10 cellular contexts compared by ENCODE assay signal in genomic region chr1:84089470-84090261, GRCh38. TPM values are rescaled to one million over a fixed set of nuclear protein-coding genes. Genes with fewer than 3 reads are reported as not detected.
A peak's percentile ranks its signal among the peaks of the same experiment; 100 is the strongest.
DNase-seq lines count a peak whose midpoint lies in the region; ATAC-seq and TF ChIP-seq lines count a peak whose summit lies in the region.
"Had no signal": no experiment of that assay in that cellular context is flagged by ENCODE, and none has a peak within 500 bp of the region (broad histone marks: within the 10 kb centered on the region; RNA-seq: fewer than 3 reads in every experiment).

No MANE protein-coding gene starts in this region.

- peaks cover 42% of the 10 kb centered on the region for H3K79me2 ChIP-seq in neural progenitor cell (ENCODE audit: low read depth)

- no peaks in the 10 kb centered on the region for H3K27me3 ChIP-seq in neural progenitor cell

- no peak overlapping the region for H3K27ac ChIP-seq in neural progenitor cell

- DNase-seq in DMS53 (lab: John Stamatoyannopoulos, UW) (peak; percentile 67), kidney tubule cell (ENCODE audit: low spot score) (peak; percentile 93), NCI-H1092 (lab: John Stamatoyannopoulos, UW) (no peak), neural progenitor cell (ENCODE audit: low spot score) (no peak), SK-N-DZ (ENCODE audit: low spot score) (no peak)
- DNase-seq in activated naive CD8-positive, alpha-beta T cell treated with anti-CD3 and anti-CD28 coated beads for 36 hours: no peak
- DNase-seq: islet precursor cell, NCI-H524 had no signal

- peak overlapping the region; percentile 59 for H3K27ac Mint-ChIP-seq in activated naive CD8-positive, alpha-beta T cell treated with anti-CD3 and anti-CD28 coated beads for 36 hours
- H3K27ac Mint-ChIP-seq in neural progenitor cell: no peak overlapping the region

- H3K4me2 ChIP-seq in neural progenitor cell: no peak overlapping the region

- no peaks in the 10 kb centered on the region for H3K9me3 ChIP-seq in neural progenitor cell (ENCODE audit: low read depth)

- H3K4me1 ChIP-seq in neural progenitor cell: no peaks in the 10 kb centered on the region

- H3K36me3 ChIP-seq in neural progenitor cell: no peaks in the 10 kb centered on the region

- no peaks in the 10 kb centered on the region for H4K20me1 ChIP-seq in neural progenitor cell (ENCODE audit: low read depth)

- H3F3A ChIP-seq in neural progenitor cell (ENCODE audit: low read depth): no peaks in the 10 kb centered on the region

- peaks cover 33% of the 10 kb centered on the region for H3K4me1 Mint-ChIP-seq in activated naive CD8-positive, alpha-beta T cell treated with anti-CD3 and anti-CD28 coated beads for 36 hours
- H3K4me1 Mint-ChIP-seq in neural progenitor cell: no peaks in the 10 kb centered on the region

- H3K9me3 Mint-ChIP-seq in activated naive CD8-positive, alpha-beta T cell treated with anti-CD3 and anti-CD28 coated beads for 36 hours: no peaks in the 10 kb centered on the region
- peaks cover 5% of the 10 kb centered on the region for H3K9me3 Mint-ChIP-seq in neural progenitor cell

- TF ChIP-seq CTCF in neural progenitor cell (IDR thresholded peaks at IDR 0.05): no peak

- H2AFZ ChIP-seq in neural progenitor cell (replicated peaks): no peak overlapping the region

- peak; percentile 38 for ATAC-seq in HG03442 (IDR thresholded peaks at IDR 0.05; ENCODE audit: unreplicated experiment)
- ATAC-seq in HG03108 (IDR thresholded peaks at IDR 0.05; ENCODE audit: unreplicated experiment): no peak

- H3K4me3 Mint-ChIP-seq in activated naive CD8-positive, alpha-beta T cell treated with anti-CD3 and anti-CD28 coated beads for 36 hours: peak overlapping the region; percentile 1
- no peak overlapping the region for H3K4me3 Mint-ChIP-seq in neural progenitor cell

- H3K4me3 ChIP-seq in neural progenitor cell: no peak overlapping the region

- H3K27me3 Mint-ChIP-seq in activated naive CD8-positive, alpha-beta T cell treated with anti-CD3 and anti-CD28 coated beads for 36 hours: no peaks in the 10 kb centered on the region
- H3K27me3 Mint-ChIP-seq in neural progenitor cell (ENCODE audit: insufficient read depth, low read depth): no peaks in the 10 kb centered on the region

- no peak overlapping the region for H3K9ac ChIP-seq in neural progenitor cell

- H3K36me3 Mint-ChIP-seq in activated naive CD8-positive, alpha-beta T cell treated with anti-CD3 and anti-CD28 coated beads for 36 hours: peaks cover 5% of the 10 kb centered on the region
- H3K36me3 Mint-ChIP-seq in neural progenitor cell: peaks cover 14% of the 10 kb centered on the region

RNA-seq across cellular contexts. Expression of gene PRKACB, which starts 54.4 kb away (rescaled TPM):
- 10 to 100 TPM; 43.2 to 49.7 TPM for total RNA-seq in activated naive CD8-positive, alpha-beta T cell treated with anti-CD3 and anti-CD28 coated beads for 36 hours
- total RNA-seq in neural progenitor cell (ENCODE audit: low replicate concordance): 28.9 and 44.1 TPM in 2 replicates
- polyA plus RNA-seq in SK-N-DZ (2014; cell fraction: cytosol; rRNA removed): 8.3 and 8.5 TPM in 2 replicates
- 5.0 and 6.5 TPM in 2 replicates for polyA plus RNA-seq in SK-N-DZ (2014; cell fraction: nucleus; rRNA removed)

Comparison
In these comparisons a context has a peak if more than half of its experiments do, and no peak if none do; other contexts are left out.
1. DNase-seq: peak in DMS53 (single experiment) and kidney tubule cell (single experiment); none in activated naive CD8-positive, alpha-beta T cell treated with anti-CD3 and anti-CD28 coated beads for 36 hours (single experiment), NCI-H1092 (single experiment), neural progenitor cell (single experiment) and SK-N-DZ (single experiment).